1 cellular context compared by ENCODE assay signal in the genomic region with DNA sequence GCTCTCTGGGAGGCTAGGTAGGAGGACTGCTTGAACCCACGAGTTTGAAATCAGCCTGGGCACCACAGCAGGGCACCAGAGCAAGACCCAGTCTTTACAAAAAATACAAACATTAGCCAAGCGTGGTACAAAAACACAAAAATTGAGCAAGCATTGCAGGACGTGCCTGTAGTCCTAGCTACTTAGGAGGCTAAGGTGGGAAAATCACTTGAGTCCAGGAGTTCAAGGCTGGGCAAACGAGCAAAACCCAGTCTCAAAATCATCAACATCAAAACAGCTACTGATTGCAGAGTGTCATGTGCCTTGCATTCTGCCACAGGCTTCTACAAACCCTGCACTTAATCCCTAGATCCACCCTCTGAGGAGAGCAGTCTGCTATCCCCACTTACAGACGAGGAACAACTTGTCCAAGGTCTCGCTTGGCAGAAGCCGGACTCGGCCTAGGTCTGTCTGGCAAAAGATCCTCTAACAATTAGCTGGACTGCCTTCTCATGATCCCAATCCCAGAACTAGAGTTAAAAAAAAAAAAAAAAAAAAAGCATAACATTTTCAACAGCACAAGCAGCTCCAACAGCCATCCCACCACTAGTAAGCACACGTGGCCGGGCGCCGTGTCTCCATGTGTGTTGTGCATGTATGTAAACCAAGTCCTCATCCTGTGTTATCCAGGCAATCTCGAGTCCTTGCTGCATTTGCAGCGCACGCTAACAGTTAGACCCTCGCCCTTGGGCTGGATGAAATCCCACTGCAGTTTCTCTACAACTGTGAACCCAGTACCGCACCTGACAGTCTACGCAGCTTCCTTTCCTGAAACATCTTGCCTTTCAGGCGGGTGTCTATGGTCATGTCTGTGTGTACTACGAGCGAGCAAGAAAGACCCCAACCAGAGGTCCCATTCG.
TF ChIP-seq lines count a peak whose summit lies in the region.

No MANE protein-coding gene starts in this region.

TF ChIP-seq in HepG2, 621 proteins besides CTCF, POLR2A, EP300 and RAD21 (continued from another document and continues in another):
- TF ChIP-seq, protein P1, sequence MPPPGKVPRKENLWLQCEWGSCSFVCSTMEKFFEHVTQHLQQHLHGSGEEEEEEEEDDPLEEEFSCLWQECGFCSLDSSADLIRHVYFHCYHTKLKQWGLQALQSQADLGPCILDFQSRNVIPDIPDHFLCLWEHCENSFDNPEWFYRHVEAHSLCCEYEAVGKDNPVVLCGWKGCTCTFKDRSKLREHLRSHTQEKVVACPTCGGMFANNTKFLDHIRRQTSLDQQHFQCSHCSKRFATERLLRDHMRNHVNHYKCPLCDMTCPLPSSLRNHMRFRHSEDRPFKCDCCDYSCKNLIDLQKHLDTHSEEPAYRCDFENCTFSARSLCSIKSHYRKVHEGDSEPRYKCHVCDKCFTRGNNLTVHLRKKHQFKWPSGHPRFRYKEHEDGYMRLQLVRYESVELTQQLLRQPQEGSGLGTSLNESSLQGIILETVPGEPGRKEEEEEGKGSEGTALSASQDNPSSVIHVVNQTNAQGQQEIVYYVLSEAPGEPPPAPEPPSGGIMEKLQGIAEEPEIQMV (CRISPR knock-in tag; IDR thresholded peaks at IDR 0.05; ENCODE audit: low read depth) = no peak
- no peak for TF ChIP-seq SIN3B (IDR thresholded peaks at IDR 0.05; ENCODE audit: low read length)
- TF ChIP-seq TCF7 (IDR thresholded peaks at IDR 0.05; ENCODE audit: low read depth) = peak; percentile 37; the same call in 1 of the 2 replicates
- no peak for TF ChIP-seq ZNF746 (CRISPR knock-in tag; IDR thresholded peaks at IDR 0.05)
- TF ChIP-seq, protein P2, sequence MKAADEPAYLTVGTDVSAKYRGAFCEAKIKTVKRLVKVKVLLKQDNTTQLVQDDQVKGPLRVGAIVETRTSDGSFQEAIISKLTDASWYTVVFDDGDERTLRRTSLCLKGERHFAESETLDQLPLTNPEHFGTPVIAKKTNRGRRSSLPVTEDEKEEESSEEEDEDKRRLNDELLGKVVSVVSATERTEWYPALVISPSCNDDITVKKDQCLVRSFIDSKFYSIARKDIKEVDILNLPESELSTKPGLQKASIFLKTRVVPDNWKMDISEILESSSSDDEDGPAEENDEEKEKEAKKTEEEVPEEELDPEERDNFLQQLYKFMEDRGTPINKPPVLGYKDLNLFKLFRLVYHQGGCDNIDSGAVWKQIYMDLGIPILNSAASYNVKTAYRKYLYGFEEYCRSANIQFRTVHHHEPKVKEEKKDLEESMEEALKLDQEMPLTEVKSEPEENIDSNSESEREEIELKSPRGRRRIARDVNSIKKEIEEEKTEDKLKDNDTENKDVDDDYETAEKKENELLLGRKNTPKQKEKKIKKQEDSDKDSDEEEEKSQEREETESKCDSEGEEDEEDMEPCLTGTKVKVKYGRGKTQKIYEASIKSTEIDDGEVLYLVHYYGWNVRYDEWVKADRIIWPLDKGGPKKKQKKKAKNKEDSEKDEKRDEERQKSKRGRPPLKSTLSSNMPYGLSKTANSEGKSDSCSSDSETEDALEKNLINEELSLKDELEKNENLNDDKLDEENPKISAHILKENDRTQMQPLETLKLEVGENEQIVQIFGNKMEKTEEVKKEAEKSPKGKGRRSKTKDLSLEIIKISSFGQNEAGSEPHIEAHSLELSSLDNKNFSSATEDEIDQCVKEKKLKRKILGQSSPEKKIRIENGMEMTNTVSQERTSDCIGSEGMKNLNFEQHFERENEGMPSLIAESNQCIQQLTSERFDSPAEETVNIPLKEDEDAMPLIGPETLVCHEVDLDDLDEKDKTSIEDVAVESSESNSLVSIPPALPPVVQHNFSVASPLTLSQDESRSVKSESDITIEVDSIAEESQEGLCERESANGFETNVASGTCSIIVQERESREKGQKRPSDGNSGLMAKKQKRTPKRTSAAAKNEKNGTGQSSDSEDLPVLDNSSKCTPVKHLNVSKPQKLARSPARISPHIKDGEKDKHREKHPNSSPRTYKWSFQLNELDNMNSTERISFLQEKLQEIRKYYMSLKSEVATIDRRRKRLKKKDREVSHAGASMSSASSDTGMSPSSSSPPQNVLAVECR (CRISPR knock-in tag; IDR thresholded peaks at IDR 0.05; ENCODE audit: borderline replicate concordance) = peak; percentile 38
- TF ChIP-seq, protein P3, sequence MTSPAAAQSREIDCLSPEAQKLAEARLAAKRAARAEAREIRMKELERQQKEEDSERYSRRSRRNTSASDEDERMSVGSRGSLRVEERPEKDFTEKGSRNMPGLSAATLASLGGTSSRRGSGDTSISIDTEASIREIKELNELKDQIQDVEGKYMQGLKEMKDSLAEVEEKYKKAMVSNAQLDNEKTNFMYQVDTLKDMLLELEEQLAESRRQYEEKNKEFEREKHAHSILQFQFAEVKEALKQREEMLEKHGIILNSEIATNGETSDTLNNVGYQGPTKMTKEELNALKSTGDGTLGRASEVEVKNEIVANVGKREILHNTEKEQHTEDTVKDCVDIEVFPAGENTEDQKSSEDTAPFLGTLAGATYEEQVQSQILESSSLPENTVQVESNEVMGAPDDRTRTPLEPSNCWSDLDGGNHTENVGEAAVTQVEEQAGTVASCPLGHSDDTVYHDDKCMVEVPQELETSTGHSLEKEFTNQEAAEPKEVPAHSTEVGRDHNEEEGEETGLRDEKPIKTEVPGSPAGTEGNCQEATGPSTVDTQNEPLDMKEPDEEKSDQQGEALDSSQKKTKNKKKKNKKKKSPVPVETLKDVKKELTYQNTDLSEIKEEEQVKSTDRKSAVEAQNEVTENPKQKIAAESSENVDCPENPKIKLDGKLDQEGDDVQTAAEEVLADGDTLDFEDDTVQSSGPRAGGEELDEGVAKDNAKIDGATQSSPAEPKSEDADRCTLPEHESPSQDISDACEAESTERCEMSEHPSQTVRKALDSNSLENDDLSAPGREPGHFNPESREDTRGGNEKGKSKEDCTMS (CRISPR knock-in tag; conservative IDR thresholded peaks at IDR 0.05) = no peak
- TF ChIP-seq SALL1 (CRISPR knock-in tag; IDR thresholded peaks at IDR 0.05) = peak; percentile 77
- no peak for TF ChIP-seq ZNF530 (CRISPR knock-in tag; IDR thresholded peaks at IDR 0.05; ENCODE audit: low read depth)
- no peak for TF ChIP-seq ZNF235 (CRISPR knock-in tag; IDR thresholded peaks at IDR 0.05; ENCODE audit: borderline replicate concordance)
- TF ChIP-seq GPN1 (CRISPR knock-in tag; IDR thresholded peaks at IDR 0.05; ENCODE audit: borderline replicate concordance) = no peak
- no peak for TF ChIP-seq ZKSCAN5 (CRISPR knock-in tag; IDR thresholded peaks at IDR 0.05)
- TF ChIP-seq U2AF1 (optimal IDR thresholded peaks at IDR 0.05; ENCODE audit: low read depth, low read length) = no peak
- no peak for TF ChIP-seq KLF11 (CRISPR knock-in tag; IDR thresholded peaks at IDR 0.05)
- TF ChIP-seq ATF1 (CRISPR knock-in tag; IDR thresholded peaks at IDR 0.05) = no peak
- no peak for TF ChIP-seq NFE2 (CRISPR knock-in tag; IDR thresholded peaks at IDR 0.05)
- TF ChIP-seq MAFK (conservative IDR thresholded peaks at IDR 0.05 in 1 of 2, IDR thresholded peaks at IDR 0.05 in 1 of 2; ENCODE audit: low read length in 2 of 2) = no peak
- no peak for TF ChIP-seq ZNF33A (CRISPR knock-in tag; IDR thresholded peaks at IDR 0.05; ENCODE audit: borderline replicate concordance)
- TF ChIP-seq, protein P4, sequence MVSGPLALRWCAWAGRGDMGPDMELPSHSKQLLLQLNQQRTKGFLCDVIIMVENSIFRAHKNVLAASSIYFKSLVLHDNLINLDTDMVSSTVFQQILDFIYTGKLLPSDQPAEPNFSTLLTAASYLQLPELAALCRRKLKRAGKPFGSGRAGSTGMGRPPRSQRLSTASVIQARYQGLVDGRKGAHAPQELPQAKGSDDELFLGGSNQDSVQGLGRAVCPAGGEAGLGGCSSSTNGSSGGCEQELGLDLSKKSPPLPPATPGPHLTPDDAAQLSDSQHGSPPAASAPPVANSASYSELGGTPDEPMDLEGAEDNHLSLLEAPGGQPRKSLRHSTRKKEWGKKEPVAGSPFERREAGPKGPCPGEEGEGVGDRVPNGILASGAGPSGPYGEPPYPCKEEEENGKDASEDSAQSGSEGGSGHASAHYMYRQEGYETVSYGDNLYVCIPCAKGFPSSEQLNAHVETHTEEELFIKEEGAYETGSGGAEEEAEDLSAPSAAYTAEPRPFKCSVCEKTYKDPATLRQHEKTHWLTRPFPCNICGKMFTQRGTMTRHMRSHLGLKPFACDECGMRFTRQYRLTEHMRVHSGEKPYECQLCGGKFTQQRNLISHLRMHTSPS (CRISPR knock-in tag; IDR thresholded peaks at IDR 0.05; ENCODE audit: low read depth) = peak; percentile 71; the same call in 1 of the 2 replicates
- TF ChIP-seq GATA4 (IDR thresholded peaks at IDR 0.05; ENCODE audit: borderline replicate concordance, low read depth) = peak; percentile 24; the same call in 1 of the 2 replicates
- TF ChIP-seq, protein P5, sequence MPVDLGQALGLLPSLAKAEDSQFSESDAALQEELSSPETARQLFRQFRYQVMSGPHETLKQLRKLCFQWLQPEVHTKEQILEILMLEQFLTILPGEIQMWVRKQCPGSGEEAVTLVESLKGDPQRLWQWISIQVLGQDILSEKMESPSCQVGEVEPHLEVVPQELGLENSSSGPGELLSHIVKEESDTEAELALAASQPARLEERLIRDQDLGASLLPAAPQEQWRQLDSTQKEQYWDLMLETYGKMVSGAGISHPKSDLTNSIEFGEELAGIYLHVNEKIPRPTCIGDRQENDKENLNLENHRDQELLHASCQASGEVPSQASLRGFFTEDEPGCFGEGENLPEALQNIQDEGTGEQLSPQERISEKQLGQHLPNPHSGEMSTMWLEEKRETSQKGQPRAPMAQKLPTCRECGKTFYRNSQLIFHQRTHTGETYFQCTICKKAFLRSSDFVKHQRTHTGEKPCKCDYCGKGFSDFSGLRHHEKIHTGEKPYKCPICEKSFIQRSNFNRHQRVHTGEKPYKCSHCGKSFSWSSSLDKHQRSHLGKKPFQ (CRISPR knock-in tag; IDR thresholded peaks at IDR 0.05; ENCODE audit: insufficient replicate concordance) = peak; percentile 44
- TF ChIP-seq, protein P6, sequence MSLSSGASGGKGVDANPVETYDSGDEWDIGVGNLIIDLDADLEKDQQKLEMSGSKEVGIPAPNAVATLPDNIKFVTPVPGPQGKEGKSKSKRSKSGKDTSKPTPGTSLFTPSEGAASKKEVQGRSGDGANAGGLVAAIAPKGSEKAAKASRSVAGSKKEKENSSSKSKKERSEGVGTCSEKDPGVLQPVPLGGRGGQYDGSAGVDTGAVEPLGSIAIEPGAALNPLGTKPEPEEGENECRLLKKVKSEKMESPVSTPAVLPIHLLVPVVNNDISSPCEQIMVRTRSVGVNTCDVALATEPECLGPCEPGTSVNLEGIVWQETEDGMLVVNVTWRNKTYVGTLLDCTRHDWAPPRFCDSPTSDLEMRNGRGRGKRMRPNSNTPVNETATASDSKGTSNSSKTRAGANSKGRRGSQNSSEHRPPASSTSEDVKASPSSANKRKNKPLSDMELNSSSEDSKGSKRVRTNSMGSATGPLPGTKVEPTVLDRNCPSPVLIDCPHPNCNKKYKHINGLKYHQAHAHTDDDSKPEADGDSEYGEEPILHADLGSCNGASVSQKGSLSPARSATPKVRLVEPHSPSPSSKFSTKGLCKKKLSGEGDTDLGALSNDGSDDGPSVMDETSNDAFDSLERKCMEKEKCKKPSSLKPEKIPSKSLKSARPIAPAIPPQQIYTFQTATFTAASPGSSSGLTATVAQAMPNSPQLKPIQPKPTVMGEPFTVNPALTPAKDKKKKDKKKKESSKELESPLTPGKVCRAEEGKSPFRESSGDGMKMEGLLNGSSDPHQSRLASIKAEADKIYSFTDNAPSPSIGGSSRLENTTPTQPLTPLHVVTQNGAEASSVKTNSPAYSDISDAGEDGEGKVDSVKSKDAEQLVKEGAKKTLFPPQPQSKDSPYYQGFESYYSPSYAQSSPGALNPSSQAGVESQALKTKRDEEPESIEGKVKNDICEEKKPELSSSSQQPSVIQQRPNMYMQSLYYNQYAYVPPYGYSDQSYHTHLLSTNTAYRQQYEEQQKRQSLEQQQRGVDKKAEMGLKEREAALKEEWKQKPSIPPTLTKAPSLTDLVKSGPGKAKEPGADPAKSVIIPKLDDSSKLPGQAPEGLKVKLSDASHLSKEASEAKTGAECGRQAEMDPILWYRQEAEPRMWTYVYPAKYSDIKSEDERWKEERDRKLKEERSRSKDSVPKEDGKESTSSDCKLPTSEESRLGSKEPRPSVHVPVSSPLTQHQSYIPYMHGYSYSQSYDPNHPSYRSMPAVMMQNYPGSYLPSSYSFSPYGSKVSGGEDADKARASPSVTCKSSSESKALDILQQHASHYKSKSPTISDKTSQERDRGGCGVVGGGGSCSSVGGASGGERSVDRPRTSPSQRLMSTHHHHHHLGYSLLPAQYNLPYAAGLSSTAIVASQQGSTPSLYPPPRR (CRISPR knock-in tag; IDR thresholded peaks at IDR 0.05; ENCODE audit: borderline replicate concordance) = no peak; the same call in 1 of the 2 replicates
- TF ChIP-seq SETDB1 (CRISPR knock-in tag; IDR thresholded peaks at IDR 0.05; ENCODE audit: borderline replicate concordance) = no peak
- TF ChIP-seq NFIB (CRISPR knock-in tag; IDR thresholded peaks at IDR 0.05; ENCODE audit: borderline replicate concordance) = no peak
- TF ChIP-seq MEF2D (CRISPR knock-in tag; IDR thresholded peaks at IDR 0.05) = no peak; the same call in 1 of the 2 replicates
- no peak for TF ChIP-seq TEAD3 (CRISPR knock-in tag; optimal IDR thresholded peaks at IDR 0.05; ENCODE audit: borderline replicate concordance)
- no peak for TF ChIP-seq MAFG (CRISPR knock-in tag; IDR thresholded peaks at IDR 0.05)
- TF ChIP-seq, protein P7, sequence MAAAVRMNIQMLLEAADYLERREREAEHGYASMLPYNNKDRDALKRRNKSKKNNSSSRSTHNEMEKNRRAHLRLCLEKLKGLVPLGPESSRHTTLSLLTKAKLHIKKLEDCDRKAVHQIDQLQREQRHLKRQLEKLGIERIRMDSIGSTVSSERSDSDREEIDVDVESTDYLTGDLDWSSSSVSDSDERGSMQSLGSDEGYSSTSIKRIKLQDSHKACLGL (CRISPR knock-in tag; IDR thresholded peaks at IDR 0.05) = no peak
- TF ChIP-seq STAT5B (CRISPR knock-in tag; IDR thresholded peaks at IDR 0.05) = no peak
- TF ChIP-seq, protein P8, sequence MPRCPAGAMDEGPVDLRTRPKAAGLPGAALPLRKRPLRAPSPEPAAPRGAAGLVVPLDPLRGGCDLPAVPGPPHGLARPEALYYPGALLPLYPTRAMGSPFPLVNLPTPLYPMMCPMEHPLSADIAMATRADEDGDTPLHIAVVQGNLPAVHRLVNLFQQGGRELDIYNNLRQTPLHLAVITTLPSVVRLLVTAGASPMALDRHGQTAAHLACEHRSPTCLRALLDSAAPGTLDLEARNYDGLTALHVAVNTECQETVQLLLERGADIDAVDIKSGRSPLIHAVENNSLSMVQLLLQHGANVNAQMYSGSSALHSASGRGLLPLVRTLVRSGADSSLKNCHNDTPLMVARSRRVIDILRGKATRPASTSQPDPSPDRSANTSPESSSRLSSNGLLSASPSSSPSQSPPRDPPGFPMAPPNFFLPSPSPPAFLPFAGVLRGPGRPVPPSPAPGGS (CRISPR knock-in tag; IDR thresholded peaks at IDR 0.05) = no peak
- TF ChIP-seq EED (CRISPR knock-in tag; IDR thresholded peaks at IDR 0.05) = no peak
